Comparison of ENCODE assay signal across 26 cellular contexts in genomic region chrX:29545878-29546277, GRCh38.
"Had no signal": no experiment of that assay in that cellular context is flagged by ENCODE, and none has a peak within 500 bp of the region (broad histone marks: within the 10 kb centered on the region; RNA-seq: fewer than 3 reads in every experiment).

No MANE protein-coding gene starts in this region.

- H3K9me3 ChIP-seq: esophagus muscularis mucosa, prostate gland, right atrium auricular region, sigmoid colon, stomach, thyroid gland had no signal

- H3K36me3 ChIP-seq: esophagus muscularis mucosa, prostate gland, right atrium auricular region, sigmoid colon, stomach, thyroid gland had no signal

- H3K27ac ChIP-seq: coronary artery, esophagus muscularis mucosa, prostate gland, right atrium auricular region, sigmoid colon, stomach, thyroid gland had no signal

- H3K4me3 ChIP-seq: coronary artery, esophagus muscularis mucosa, lung, prostate gland, right atrium auricular region, sigmoid colon, stomach, thyroid gland had no signal

- H3K27me3 ChIP-seq: esophagus muscularis mucosa, right atrium auricular region, sigmoid colon, stomach, thyroid gland had no signal

- DNase-seq: dermis blood vessel endothelial cell; effector memory CD4-positive, alpha-beta T cell; foreskin melanocyte; hypothalamus; immature natural killer cell; islet precursor cell; kidney glomerular epithelial cell; left colon; left ventricle myocardium superior; mesendoderm; midbrain; naive thymus-derived CD8-positive, alpha-beta T cell; nephron progenitor cell; nucleus accumbens; sigmoid colon; stimulated activated CD4-positive, alpha-beta T cell treated with anti-CD3 and anti-CD28 coated beads, Interleukin-2, amount 100 ng/mL, for 24 hours; stimulated activated CD4-positive, alpha-beta T cell treated with anti-CD3 and anti-CD28 coated beads, Interleukin-4, amount 100 ng/mL, for 24 hours; stimulated activated naive CD4-positive, alpha-beta T cell treated with Interleukin-2 at 50 U/mL for 16 hours; stomach; thyroid gland had no signal

- H3K4me1 ChIP-seq: esophagus muscularis mucosa, prostate gland, right atrium auricular region, sigmoid colon, stomach, thyroid gland had no signal

- ATAC-seq: left colon; left ventricle myocardium superior; naive thymus-derived CD8-positive, alpha-beta T cell; stimulated activated effector memory CD8-positive, alpha-beta T cell treated with anti-CD3 and anti-CD28 coated beads, Interleukin-12 subunit alpha, Interleukin-12 subunit beta, amount 100 ng/mL, for 72 hours had no signal
